1 cellular context compared by ENCODE assay signal in the genomic region with DNA sequence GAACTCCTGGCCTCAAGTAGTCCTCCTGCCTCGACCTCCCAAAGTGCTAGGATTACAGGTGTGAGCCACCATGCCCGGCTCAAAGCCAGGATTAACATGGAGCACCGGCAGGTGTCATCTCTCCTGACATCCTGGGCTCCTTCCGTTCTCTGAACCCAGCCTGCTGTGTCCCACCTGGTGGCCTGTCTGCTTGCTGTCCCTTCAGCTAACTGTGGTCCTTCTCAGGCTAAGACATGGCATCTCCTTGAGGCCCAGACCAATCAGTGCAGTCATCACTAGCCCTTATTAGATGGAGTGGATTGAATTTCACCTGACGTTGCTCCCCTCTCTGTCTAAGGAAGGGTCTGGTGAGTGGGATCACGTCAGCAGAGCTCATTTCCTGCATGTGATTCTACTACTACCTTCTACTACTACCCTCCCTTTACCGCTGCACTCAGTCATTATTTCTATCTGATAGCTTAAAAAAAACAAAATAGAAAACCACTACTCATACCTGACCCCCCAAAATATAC.
TF ChIP-seq lines count a peak whose summit lies in the region.

No MANE protein-coding gene starts in this region.

TF ChIP-seq in K562, 482 proteins besides CTCF, POLR2A, EP300 and RAD21:
- TF ChIP-seq, protein P1, sequence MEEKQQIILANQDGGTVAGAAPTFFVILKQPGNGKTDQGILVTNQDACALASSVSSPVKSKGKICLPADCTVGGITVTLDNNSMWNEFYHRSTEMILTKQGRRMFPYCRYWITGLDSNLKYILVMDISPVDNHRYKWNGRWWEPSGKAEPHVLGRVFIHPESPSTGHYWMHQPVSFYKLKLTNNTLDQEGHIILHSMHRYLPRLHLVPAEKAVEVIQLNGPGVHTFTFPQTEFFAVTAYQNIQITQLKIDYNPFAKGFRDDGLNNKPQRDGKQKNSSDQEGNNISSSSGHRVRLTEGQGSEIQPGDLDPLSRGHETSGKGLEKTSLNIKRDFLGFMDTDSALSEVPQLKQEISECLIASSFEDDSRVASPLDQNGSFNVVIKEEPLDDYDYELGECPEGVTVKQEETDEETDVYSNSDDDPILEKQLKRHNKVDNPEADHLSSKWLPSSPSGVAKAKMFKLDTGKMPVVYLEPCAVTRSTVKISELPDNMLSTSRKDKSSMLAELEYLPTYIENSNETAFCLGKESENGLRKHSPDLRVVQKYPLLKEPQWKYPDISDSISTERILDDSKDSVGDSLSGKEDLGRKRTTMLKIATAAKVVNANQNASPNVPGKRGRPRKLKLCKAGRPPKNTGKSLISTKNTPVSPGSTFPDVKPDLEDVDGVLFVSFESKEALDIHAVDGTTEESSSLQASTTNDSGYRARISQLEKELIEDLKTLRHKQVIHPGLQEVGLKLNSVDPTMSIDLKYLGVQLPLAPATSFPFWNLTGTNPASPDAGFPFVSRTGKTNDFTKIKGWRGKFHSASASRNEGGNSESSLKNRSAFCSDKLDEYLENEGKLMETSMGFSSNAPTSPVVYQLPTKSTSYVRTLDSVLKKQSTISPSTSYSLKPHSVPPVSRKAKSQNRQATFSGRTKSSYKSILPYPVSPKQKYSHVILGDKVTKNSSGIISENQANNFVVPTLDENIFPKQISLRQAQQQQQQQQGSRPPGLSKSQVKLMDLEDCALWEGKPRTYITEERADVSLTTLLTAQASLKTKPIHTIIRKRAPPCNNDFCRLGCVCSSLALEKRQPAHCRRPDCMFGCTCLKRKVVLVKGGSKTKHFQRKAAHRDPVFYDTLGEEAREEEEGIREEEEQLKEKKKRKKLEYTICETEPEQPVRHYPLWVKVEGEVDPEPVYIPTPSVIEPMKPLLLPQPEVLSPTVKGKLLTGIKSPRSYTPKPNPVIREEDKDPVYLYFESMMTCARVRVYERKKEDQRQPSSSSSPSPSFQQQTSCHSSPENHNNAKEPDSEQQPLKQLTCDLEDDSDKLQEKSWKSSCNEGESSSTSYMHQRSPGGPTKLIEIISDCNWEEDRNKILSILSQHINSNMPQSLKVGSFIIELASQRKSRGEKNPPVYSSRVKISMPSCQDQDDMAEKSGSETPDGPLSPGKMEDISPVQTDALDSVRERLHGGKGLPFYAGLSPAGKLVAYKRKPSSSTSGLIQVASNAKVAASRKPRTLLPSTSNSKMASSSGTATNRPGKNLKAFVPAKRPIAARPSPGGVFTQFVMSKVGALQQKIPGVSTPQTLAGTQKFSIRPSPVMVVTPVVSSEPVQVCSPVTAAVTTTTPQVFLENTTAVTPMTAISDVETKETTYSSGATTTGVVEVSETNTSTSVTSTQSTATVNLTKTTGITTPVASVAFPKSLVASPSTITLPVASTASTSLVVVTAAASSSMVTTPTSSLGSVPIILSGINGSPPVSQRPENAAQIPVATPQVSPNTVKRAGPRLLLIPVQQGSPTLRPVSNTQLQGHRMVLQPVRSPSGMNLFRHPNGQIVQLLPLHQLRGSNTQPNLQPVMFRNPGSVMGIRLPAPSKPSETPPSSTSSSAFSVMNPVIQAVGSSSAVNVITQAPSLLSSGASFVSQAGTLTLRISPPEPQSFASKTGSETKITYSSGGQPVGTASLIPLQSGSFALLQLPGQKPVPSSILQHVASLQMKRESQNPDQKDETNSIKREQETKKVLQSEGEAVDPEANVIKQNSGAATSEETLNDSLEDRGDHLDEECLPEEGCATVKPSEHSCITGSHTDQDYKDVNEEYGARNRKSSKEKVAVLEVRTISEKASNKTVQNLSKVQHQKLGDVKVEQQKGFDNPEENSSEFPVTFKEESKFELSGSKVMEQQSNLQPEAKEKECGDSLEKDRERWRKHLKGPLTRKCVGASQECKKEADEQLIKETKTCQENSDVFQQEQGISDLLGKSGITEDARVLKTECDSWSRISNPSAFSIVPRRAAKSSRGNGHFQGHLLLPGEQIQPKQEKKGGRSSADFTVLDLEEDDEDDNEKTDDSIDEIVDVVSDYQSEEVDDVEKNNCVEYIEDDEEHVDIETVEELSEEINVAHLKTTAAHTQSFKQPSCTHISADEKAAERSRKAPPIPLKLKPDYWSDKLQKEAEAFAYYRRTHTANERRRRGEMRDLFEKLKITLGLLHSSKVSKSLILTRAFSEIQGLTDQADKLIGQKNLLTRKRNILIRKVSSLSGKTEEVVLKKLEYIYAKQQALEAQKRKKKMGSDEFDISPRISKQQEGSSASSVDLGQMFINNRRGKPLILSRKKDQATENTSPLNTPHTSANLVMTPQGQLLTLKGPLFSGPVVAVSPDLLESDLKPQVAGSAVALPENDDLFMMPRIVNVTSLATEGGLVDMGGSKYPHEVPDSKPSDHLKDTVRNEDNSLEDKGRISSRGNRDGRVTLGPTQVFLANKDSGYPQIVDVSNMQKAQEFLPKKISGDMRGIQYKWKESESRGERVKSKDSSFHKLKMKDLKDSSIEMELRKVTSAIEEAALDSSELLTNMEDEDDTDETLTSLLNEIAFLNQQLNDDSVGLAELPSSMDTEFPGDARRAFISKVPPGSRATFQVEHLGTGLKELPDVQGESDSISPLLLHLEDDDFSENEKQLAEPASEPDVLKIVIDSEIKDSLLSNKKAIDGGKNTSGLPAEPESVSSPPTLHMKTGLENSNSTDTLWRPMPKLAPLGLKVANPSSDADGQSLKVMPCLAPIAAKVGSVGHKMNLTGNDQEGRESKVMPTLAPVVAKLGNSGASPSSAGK (IDR thresholded peaks at IDR 0.05): 0 out of 2 replicates have a peak, but pooled peaks have one; percentile 21
- TF ChIP-seq ZNF23 (CRISPR knock-in tag; IDR thresholded peaks at IDR 0.05) (no peak), ZNF274 (IDR thresholded peaks at IDR 0.05; ENCODE audit: borderline replicate concordance, low read depth, low read length) (no peak)
